Comparison of ENCODE assay signal across 8 cellular contexts in the genomic region with DNA sequence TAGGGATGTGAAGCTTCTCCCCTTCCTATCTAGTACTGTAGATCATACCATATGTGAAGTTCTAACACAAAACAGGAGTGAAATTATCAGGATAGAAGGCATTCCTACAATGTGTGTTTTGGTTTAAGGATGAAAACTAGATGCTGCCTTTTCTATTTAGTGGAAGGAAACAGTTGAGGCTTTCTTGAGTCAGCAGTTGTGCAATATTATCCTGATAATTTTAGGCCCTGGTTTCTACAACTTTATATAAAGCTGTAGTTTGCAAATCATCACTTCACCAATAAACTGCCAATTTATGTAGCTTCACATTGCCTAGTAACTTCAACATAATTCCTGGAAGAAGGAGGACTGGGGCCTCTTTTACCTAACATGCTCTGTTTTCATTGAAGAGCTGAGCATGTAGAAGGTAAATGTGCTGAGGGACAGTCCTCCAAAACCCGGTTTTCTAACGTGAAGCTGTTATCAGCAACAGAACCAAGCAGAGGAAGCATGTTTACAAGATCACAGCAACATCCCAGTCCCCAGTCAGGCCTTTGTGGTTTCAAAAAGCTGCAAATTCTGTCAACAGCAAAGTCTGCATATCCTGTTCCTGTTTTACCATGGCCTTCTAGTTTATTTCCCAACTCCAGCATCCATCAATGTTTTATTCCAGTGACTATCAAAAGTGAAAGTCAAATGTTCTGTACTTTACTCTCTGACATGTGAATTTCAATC.
DNase-seq lines count a peak whose midpoint lies in the region; ATAC-seq lines count a peak whose summit lies in the region.

No MANE protein-coding gene starts in this region.

- peak; percentile 60 for ATAC-seq in GM18867 (IDR thresholded peaks at IDR 0.05; ENCODE audit: unreplicated experiment)
- peak; percentile 60 for ATAC-seq in HG03108 (IDR thresholded peaks at IDR 0.05; ENCODE audit: unreplicated experiment)

- DNase-seq in amniotic epithelial cell (ENCODE audit: low read depth) (peak; percentile 44), mucosa of gallbladder (ENCODE audit: low spot score) (peak; percentile 20), iPS-NIHi7 (ENCODE audit: extremely low spot score) (no peak), dedifferentiated amniotic fluid mesenchymal stem cell (ENCODE audit: extremely low spot score) (no peak), kidney tubule cell (ENCODE audit: low spot score) (no peak)
- no peak for DNase-seq in activated CD4-positive, alpha-beta T cell treated with anti-CD3 and anti-CD28 coated beads, Interleukin-2, amount 50 U/mL, for 1 hour

Comparison
In these comparisons a context has a peak if more than half of its experiments do, and no peak if none do; other contexts are left out.
1. DNase-seq: peak in amniotic epithelial cell (single experiment) and mucosa of gallbladder (single experiment); none in iPS-NIHi7 (single experiment), dedifferentiated amniotic fluid mesenchymal stem cell (single experiment), kidney tubule cell (single experiment) and activated CD4-positive, alpha-beta T cell treated with anti-CD3 and anti-CD28 coated beads, Interleukin-2, amount 50 U/mL, for 1 hour (single experiment).